ENCODE assay signal across 8 cellular contexts in genomic region chr1:203440780-203441179, GRCh38. TPM values are rescaled to one million over a fixed set of nuclear protein-coding genes. Genes with fewer than 3 reads are reported as not detected.
DNase-seq lines count a peak whose midpoint lies in the region; ATAC-seq and TF ChIP-seq lines count a peak whose summit lies in the region.

No MANE protein-coding gene starts in this region.

- H3K4me3 ChIP-seq in GM12865 (ENCODE audit: low read depth, low read length) = no peak overlapping the region
- no peak overlapping the region for H3K4me3 ChIP-seq in dorsolateral prefrontal cortex

- peak overlapping the region; percentile 60 for H3K27ac Mint-ChIP-seq in mesothelial cell of epicardium

- intact Hi-C loops in dorsolateral prefrontal cortex (cut with DNase I) = loop anchor here (1.0 to 5.0 kb wide), 5 partner anchors 32 to 168 kb away; no protein-coding TSS in a partner anchor

- peak overlapping the region in 40 of 59 donors; percentile 1 to 78 (median 44) for H3K27ac ChIP-seq in dorsolateral prefrontal cortex

- no peaks in the 10 kb centered on the region for H3K36me3 Mint-ChIP-seq in mesothelial cell of epicardium

- peak; percentile 57 for DNase-seq in GM12865 (ENCODE audit: low read depth)
- DNase-seq in NCI-H2196 treated with DMSO at 0.1 percent for 48 hours (lab: John Stamatoyannopoulos, UW; ENCODE audit: unreplicated experiment) = peak; percentile 41
- DNase-seq in dorsolateral prefrontal cortex = peak; percentile 64 to 83 (median 76)
- peak; percentile 37 to 66 for DNase-seq in mesothelial cell of epicardium (ENCODE audit: low spot score in 2 of 2, unreplicated experiment in 2 of 2)
- DNase-seq in stimulated activated CD4-positive, alpha-beta T cell treated with anti-CD3 and anti-CD28 coated beads, Interleukin-2, amount 100 ng/mL, for 24 hours = no peak
- DNase-seq in NCI-H187 treated with DMSO at 0.1 percent for 48 hours (lab: John Stamatoyannopoulos, UW) = no peak

- no peak for ATAC-seq in GM18511 (IDR thresholded peaks at IDR 0.05; ENCODE audit: unreplicated experiment)
- ATAC-seq in GM19324 (IDR thresholded peaks at IDR 0.05; ENCODE audit: low FRiP score, unreplicated experiment) = no peak

- no peaks in the 10 kb centered on the region for H3K27me3 ChIP-seq in dorsolateral prefrontal cortex

- peaks cover 9% of the 10 kb centered on the region for H3K9me3 Mint-ChIP-seq in mesothelial cell of epicardium

- TF ChIP-seq CTCF in GM12865 (IDR thresholded peaks at IDR 0.05; ENCODE audit: insufficient read depth, low read depth, low read length, missing control alignments) = peak; percentile 43
- TF ChIP-seq CTCF in dorsolateral prefrontal cortex (IDR thresholded peaks at IDR 0.05 in 54 of 56, conservative IDR thresholded peaks at IDR 0.05 in 2 of 56; ENCODE audit: low read depth in 1 of 56, partially characterized antibody in 56 of 56) = peak in 55 of 56 donors; percentile 17 to 84 (median 68)
- TF ChIP-seq CTCF in mesothelial cell of epicardium (IDR thresholded peaks at IDR 0.05; ENCODE audit: unreplicated experiment) = no peak

- peaks cover 43% of the 10 kb centered on the region for H3K4me1 Mint-ChIP-seq in mesothelial cell of epicardium

- H3K4me3 Mint-ChIP-seq in mesothelial cell of epicardium = no peak overlapping the region

- H3K27me3 Mint-ChIP-seq in mesothelial cell of epicardium (ENCODE audit: low read depth) = no peaks in the 10 kb centered on the region

RNA-seq across cellular contexts. Expression of gene PRELP, which starts 34.8 kb away (rescaled TPM):
- total RNA-seq in dorsolateral prefrontal cortex = 10 to 100 TPM in 104 of 120 experiments, 1 to 10 TPM in 16; 4.5 to 44.2 (median 15.2) TPM
- 2.8 to 3.3 TPM (median 3.2 TPM) in 3 replicates for total RNA-seq in mesothelial cell of epicardium

RNA-seq across cellular contexts. Expression of gene OPTC, which starts 53.2 kb away (rescaled TPM):
- total RNA-seq in dorsolateral prefrontal cortex (1 to 10 TPM in 1 of 120 experiments, under 1 TPM in 1, not detected in 118; 0.48 to 1.4 TPM), mesothelial cell of epicardium (not detected in 3 replicates)

Comparison
In these comparisons a context has a peak if more than half of its experiments do, and no peak if none do; other contexts are left out.
1. DNase-seq: peak in GM12865 (single experiment), NCI-H2196 treated with DMSO at 0.1 percent for 48 hours (single experiment), dorsolateral prefrontal cortex (10 of 10) and mesothelial cell of epicardium (2 of 2); none in stimulated activated CD4-positive, alpha-beta T cell treated with anti-CD3 and anti-CD28 coated beads, Interleukin-2, amount 100 ng/mL, for 24 hours (0 of 2) and NCI-H187 treated with DMSO at 0.1 percent for 48 hours (single experiment).